8 cellular contexts compared by ENCODE assay signal in genomic region chr19:51570962-51571575, GRCh38. TPM values are rescaled to one million over a fixed set of nuclear protein-coding genes. Genes with fewer than 3 reads are reported as not detected.
DNase-seq lines count a peak whose midpoint lies in the region; ATAC-seq and TF ChIP-seq lines count a peak whose summit lies in the region.

ZNF175 (plus strand) TSS chr19:51571283; CDS start chr19:51573330, 2,047 bp downstream.

- peak within 1 kb of the TSS; percentile 97 for H3K4me3 Mint-ChIP-seq in CD8-positive, alpha-beta T cell

- no peaks in the 10 kb centered on the region for H3K27me3 ChIP-seq in CD8-positive, alpha-beta T cell (ENCODE audit: insufficient read depth, low read length)
- no peaks in the 10 kb centered on the region for H3K27me3 ChIP-seq in mucosa of rectum (ENCODE audit: control insufficient read depth in 2 of 2, insufficient read depth in 2 of 2, low read length in 2 of 2)

- POLR2A ChIA-PET in CD8-positive, alpha-beta T cell (lab: Charles Lee): no interaction called here

- no peaks in the 10 kb centered on the region for H3K9me3 Mint-ChIP-seq in CD8-positive, alpha-beta T cell

- H3K27ac Mint-ChIP-seq in CD8-positive, alpha-beta T cell: peak within 1 kb of the TSS; percentile 85

- no peaks in the 10 kb centered on the region for H3K36me3 ChIP-seq in CD8-positive, alpha-beta T cell (ENCODE audit: insufficient read depth, low read length)
- peaks cover 7 to 8% of the 10 kb centered on the region in 2 donors for H3K36me3 ChIP-seq in mucosa of rectum (ENCODE audit: control insufficient read depth in 2 of 2, insufficient read depth in 2 of 2, low read length in 2 of 2)

- peak; percentile 98 for ATAC-seq in CD8-positive, alpha-beta T cell
- peak; percentile 96 for ATAC-seq in esophagus mucosa

- peaks cover 41% of the 10 kb centered on the region for H3K4me1 Mint-ChIP-seq in CD8-positive, alpha-beta T cell (ENCODE audit: low read depth)

- peaks cover 4% of the 10 kb centered on the region for H3K27me3 Mint-ChIP-seq in CD8-positive, alpha-beta T cell (ENCODE audit: low read depth)

- peak within 1 kb of the TSS; percentile 52 to 63 for H3K9ac ChIP-seq in mucosa of rectum (ENCODE audit: low read depth in 1 of 2, low read length in 2 of 2)

- intact Hi-C loops in CD8-positive, alpha-beta T cell (cut with DNase I, micrococcal nuclease): loop anchor here (1.0 to 5.0 kb wide), 6 partner anchors 23 to 462 kb away; partner anchors contain the start of gene CTU1 (in 1 of the 2)

- no peak within 1 kb of the TSS for H3K27ac ChIP-seq in CD8-positive, alpha-beta T cell (ENCODE audit: low read depth, low read length)
- H3K27ac ChIP-seq in mucosa of rectum (ENCODE audit: low read depth in 2 of 2, low read length in 2 of 2): peak within 1 kb of the TSS in 1 of 2 donors; percentile 24

- no peak for TF ChIP-seq CTCF in CD8-positive, alpha-beta T cell (IDR thresholded peaks at IDR 0.05)
- no peak for TF ChIP-seq CTCF in GM20000 (IDR thresholded peaks at IDR 0.05; ENCODE audit: extremely low read depth, missing control alignments)

- peak within 1 kb of the TSS; percentile 80 for H3K4me3 ChIP-seq in CD8-positive, alpha-beta T cell (ENCODE audit: low read depth, low read length)
- H3K4me3 ChIP-seq in mucosa of rectum (ENCODE audit: low read length in 2 of 2): peak within 1 kb of the TSS; percentile 90 to 92

- peaks cover 19% of the 10 kb centered on the region for H3K4me1 ChIP-seq in CD8-positive, alpha-beta T cell (ENCODE audit: insufficient read depth, low read length)
- H3K4me1 ChIP-seq in mucosa of rectum (ENCODE audit: control insufficient read depth in 2 of 2, insufficient read depth in 2 of 2, low read length in 2 of 2): peaks cover 4 to 8% of the 10 kb centered on the region in 2 donors

- peak; percentile 70 to 89 (median 81) for DNase-seq in CD8-positive, alpha-beta T cell
- DNase-seq in GM20000 (ENCODE audit: low spot score) (peak; percentile 76), HUDEP-2 (lab: John Stamatoyannopoulos, UW; ENCODE audit: unreplicated experiment in 76 of 76) (peak in 75 of 76 experiments; percentile 72 to 99 (median 96)), OCI-M2 (lab: John Stamatoyannopoulos, UW; ENCODE audit: unreplicated experiment) (peak; percentile 97)
- peak; percentile 88 for DNase-seq in activated T-cell treated with anti-CD3 and anti-CD28 coated beads, Interleukin-2, amount 50 U/mL, for 1 hour
- peak; percentile 79 for DNase-seq in stimulated activated CD8-positive, alpha-beta memory T cell treated with anti-CD3 and anti-CD28 coated beads, Interleukin-4, amount 100 ng/mL, for 24 hours (ENCODE audit: low read depth)

- peaks cover 31% of the 10 kb centered on the region for H3K36me3 Mint-ChIP-seq in CD8-positive, alpha-beta T cell

- CTCF ChIA-PET in CD8-positive, alpha-beta T cell (lab: Charles Lee): no interaction called here

- no peaks in the 10 kb centered on the region for H3K9me3 ChIP-seq in CD8-positive, alpha-beta T cell (ENCODE audit: low read length)
- H3K9me3 ChIP-seq in mucosa of rectum (ENCODE audit: control insufficient read depth in 2 of 2, low read length in 2 of 2): no peaks in the 10 kb centered on the region

RNA-seq across cellular contexts. Expression of gene ZNF175, which starts in this region (rescaled TPM):
- 1 to 10 TPM in 1 of 2 experiments, under 1 TPM in 1; 0.84 to 1.4 TPM for total RNA-seq in CD8-positive, alpha-beta T cell
- 5.8 TPM for total RNA-seq in esophagus mucosa
